Comparison of ENCODE assay signal across 8 cellular contexts in the genomic region with DNA sequence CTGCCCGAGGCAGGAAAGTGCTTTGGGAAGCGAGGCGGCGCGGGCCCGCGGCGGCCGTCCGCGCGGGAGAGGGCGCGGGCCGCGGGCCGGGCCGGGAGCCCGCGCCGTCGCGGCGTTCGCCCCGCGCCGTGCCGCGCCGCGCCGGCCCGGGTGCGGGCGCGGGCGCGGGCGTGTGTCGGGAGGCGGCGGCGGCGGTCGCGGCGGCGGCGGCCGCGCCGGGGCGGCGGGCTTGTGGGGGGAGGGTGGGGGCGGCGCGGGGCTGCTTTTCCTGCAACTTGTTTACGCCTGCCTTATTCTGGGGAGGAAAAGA. TPM values are rescaled to one million over a fixed set of nuclear protein-coding genes. Genes with fewer than 3 reads are reported as not detected.
DNase-seq lines count a peak whose midpoint lies in the region; ATAC-seq, FAIRE-seq and TF ChIP-seq lines count a peak whose summit lies in the region.

No MANE protein-coding gene starts in this region.

- 0% methylated on average over 1 of the region's 59 CpGs for WGBS in right lobe of liver (ENCODE audit: insufficient coverage, low coverage, low lambda C conversion rate, missing lambda C conversion rate)

- in situ Hi-C loops in astrocyte of the cerebellum (cut with HindIII; ENCODE audit: low sequenced_read_pairs), result no loop called here

- H3K4me3 ChIP-seq in cardiac muscle cell, result peak overlapping the region; percentile 94
- peak overlapping the region; percentile 96 for H3K4me3 ChIP-seq in astrocyte of the cerebellum (ENCODE audit: low read depth, low read length)
- H3K4me3 ChIP-seq in right lobe of liver, result peak overlapping the region; percentile 69 to 75 (median 74)

- H3K27ac ChIP-seq in cardiac muscle cell (no peak overlapping the region), right lobe of liver (peak overlapping the region; percentile 79 to 87 (median 85))

- peak in 1 of 4 donors; percentile 0 for ATAC-seq in right lobe of liver

- TF ChIP-seq POLR2A in right lobe of liver (IDR thresholded peaks at IDR 0.05), result no peak

- no peaks in the 10 kb centered on the region for H3K9me3 ChIP-seq in cardiac muscle cell (ENCODE audit: low read depth)
- H3K9me3 ChIP-seq in right lobe of liver, result no peaks in the 10 kb centered on the region

- no peaks in the 10 kb centered on the region for H3K36me3 ChIP-seq in cardiac muscle cell
- H3K36me3 ChIP-seq in right lobe of liver, result no peaks in the 10 kb centered on the region

- intact Hi-C loops in cardiac septum (cut with DNase I), result loop anchor here (5.0 to 10.0 kb wide), 2 partner anchors 422 to 515 kb away; no protein-coding TSS in a partner anchor
- intact Hi-C loops in right lobe of liver (cut with DNase I), result no loop called here

- no peak for FAIRE-seq in urothelium cell line (lab: Jason Lieb, UNC)

- DNase-seq in cardiac muscle cell (ENCODE audit: low read depth in 1 of 2, low spot score in 1 of 2), result no peak
- no peak for DNase-seq in cardiac septum (ENCODE audit: low spot score)
- no peak for DNase-seq in astrocyte of the cerebellum (ENCODE audit: low read depth)
- DNase-seq in right lobe of liver, result no peak
- peak; percentile 24 for DNase-seq in urothelium cell line (ENCODE audit: low spot score)
- DNase-seq in foreskin melanocyte, result no peak
- no peak for DNase-seq in SW480 (ENCODE audit: low spot score)
- no peak for DNase-seq in GM20000 (ENCODE audit: low spot score)

- H3K27me3 ChIP-seq in cardiac muscle cell (peaks cover 9% of the 10 kb centered on the region), right lobe of liver (no peaks in the 10 kb centered on the region)

- no peak for TF ChIP-seq CTCF in cardiac muscle cell (IDR thresholded peaks at IDR 0.05; ENCODE audit: low read depth, low read length)
- no peak for TF ChIP-seq CTCF in astrocyte of the cerebellum (IDR thresholded peaks at IDR 0.05; ENCODE audit: low read depth, low read length, missing control alignments)
- no peak for TF ChIP-seq CTCF in right lobe of liver (IDR thresholded peaks at IDR 0.05)
- TF ChIP-seq CTCF in GM20000 (IDR thresholded peaks at IDR 0.05; ENCODE audit: extremely low read depth, missing control alignments), result no peak

- H3K4me1 ChIP-seq in cardiac muscle cell (ENCODE audit: low read depth), result no peaks in the 10 kb centered on the region
- peaks cover 0 to 7% (median 2%) of the 10 kb centered on the region in 4 donors for H3K4me1 ChIP-seq in right lobe of liver

RNA-seq across cellular contexts. Expression of a gene that starts 1.4 kb away (rescaled TPM):
- total RNA-seq in cardiac muscle cell (4.9 and 5.2 TPM in 2 replicates), cardiac septum (2.8 TPM), right lobe of liver (10 to 100 TPM in 1 of 6 experiments, 1 to 10 TPM in 5; 3.0 to 13.2 (median 7.2) TPM)
- 4.1 and 4.2 TPM in 2 replicates for polyA plus RNA-seq in cardiac muscle cell
